Comparison of ENCODE assay signal across 19 cellular contexts in the genomic region with DNA sequence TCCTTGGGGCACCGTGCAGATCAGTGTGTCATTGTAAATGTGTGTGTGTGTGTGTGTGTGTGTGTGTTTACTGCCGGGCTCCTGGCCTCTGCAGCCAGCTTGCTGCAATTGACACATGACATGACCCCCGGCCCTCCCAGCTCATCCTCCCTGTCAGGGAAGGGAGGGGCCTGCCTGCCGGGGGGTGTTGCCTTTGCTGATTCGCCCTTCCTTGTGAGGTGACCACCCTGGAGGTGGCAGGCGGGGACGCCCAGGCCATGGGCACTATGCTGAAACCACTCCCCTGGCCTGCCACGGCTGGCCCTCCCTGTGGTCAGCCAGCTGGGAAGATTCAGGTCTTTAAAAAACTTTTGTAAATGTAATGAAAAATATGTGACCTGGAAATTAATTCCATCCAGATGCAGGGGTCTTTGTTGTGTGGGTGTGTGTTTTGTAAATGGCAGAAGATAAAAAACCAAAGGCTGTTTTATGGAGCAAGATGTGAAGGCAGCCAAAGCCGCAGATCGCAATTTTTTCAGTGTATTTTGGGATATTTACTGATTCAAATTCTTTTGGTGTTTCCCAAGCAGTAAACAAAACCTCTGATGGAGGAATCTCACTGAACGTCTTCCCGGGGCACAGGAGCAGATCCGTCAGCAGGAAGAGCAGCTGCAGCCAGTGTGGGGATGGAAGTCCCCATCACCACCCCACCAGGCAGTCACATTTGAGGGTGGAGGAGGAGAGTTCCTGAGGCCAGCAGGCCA. TPM values are rescaled to one million over a fixed set of nuclear protein-coding genes. Genes with fewer than 3 reads are reported as not detected.
A peak's percentile ranks its signal among the peaks of the same experiment; 100 is the strongest.
DNase-seq lines count a peak whose midpoint lies in the region; ATAC-seq, FAIRE-seq and TF ChIP-seq lines count a peak whose summit lies in the region.
"Had no signal": no experiment of that assay in that cellular context is flagged by ENCODE, and none has a peak within 500 bp of the region (broad histone marks: within the 10 kb centered on the region; RNA-seq: fewer than 3 reads in every experiment).

No MANE protein-coding gene starts in this region.

- ATAC-seq in SK-N-SH treated with all-trans-retinoic acid at 6 μM for 48 hours = no peak
- no peak for ATAC-seq in GM18907 (IDR thresholded peaks at IDR 0.05; ENCODE audit: unreplicated experiment)
- ATAC-seq: gastroesophageal sphincter; stimulated activated naive B cell treated with anti-CD40 and anti-IgM and Interleukin-4, amounts not matched to agents 10 μg/mL and 1 μg/mL and 100 μg/mL, for 72 hours had no signal

- TF ChIP-seq POLR2A in H1 (IDR thresholded peaks at IDR 0.05; ENCODE audit: control extremely low read depth in 1 of 2, low read depth in 2 of 2, low read length in 2 of 2) = no peak

- H4K91ac ChIP-seq in H1 (replicated peaks; ENCODE audit: insufficient read length, low read length) (peak overlapping the region; percentile 87), mesenchymal stem cell (ENCODE audit: low read length) (peak overlapping the region; percentile 70)

- H3K4ac ChIP-seq in H1 (replicated peaks; ENCODE audit: insufficient read length, low read depth, low read length) = peak overlapping the region; percentile 88
- H3K4ac ChIP-seq in mesenchymal stem cell (ENCODE audit: low read depth in 1 of 2, low read length in 2 of 2) = no peak overlapping the region

- H3K27ac ChIP-seq in SK-N-SH (ENCODE audit: low read depth in 2 of 2, low read length in 1 of 2) = no peak overlapping the region
- H3K27ac ChIP-seq in H1 (ENCODE audit: low read depth, low read length) = no peak overlapping the region
- H3K27ac ChIP-seq in mesenchymal stem cell (ENCODE audit: low read length, poor library complexity, severe bottlenecking) = no peak overlapping the region
- H3K27ac ChIP-seq: 22Rv1, gastroesophageal sphincter, tibial nerve had no signal

- H3K36me3 ChIP-seq in SK-N-SH (replicated peaks in 1 of 2; ENCODE audit: control insufficient read depth in 1 of 2, insufficient read depth in 2 of 2, low read length in 1 of 2) = no peaks in the 10 kb centered on the region
- H3K36me3 ChIP-seq in H1 (ENCODE audit: control insufficient read depth in 2 of 4, insufficient read depth in 4 of 4, low read length in 3 of 4) = no peaks in the 10 kb centered on the region
- no peaks in the 10 kb centered on the region for H3K36me3 ChIP-seq in mesenchymal stem cell (ENCODE audit: control insufficient read depth in 1 of 2, insufficient read depth in 2 of 2, low read depth in 1 of 2, low read length in 2 of 2)
- H3K36me3 ChIP-seq: gastroesophageal sphincter, tibial nerve had no signal

- TF ChIP-seq RAD21 in SK-N-SH (IDR thresholded peaks at IDR 0.05; ENCODE audit: low read length) = no peak
- no peak for TF ChIP-seq RAD21 in H1 (IDR thresholded peaks at IDR 0.05 in 1 of 2, conservative IDR thresholded peaks at IDR 0.05 in 1 of 2; ENCODE audit: low read depth in 2 of 2, low read length in 2 of 2)

- H3K23me2 ChIP-seq in H1 (ENCODE audit: low read depth, low read length) = no peaks in the 10 kb centered on the region

- H2BK12ac ChIP-seq in H1 (ENCODE audit: low read depth, low read length) = peak overlapping the region; percentile 97; the same call in 1 of the 2 replicates
- peak overlapping the region in 1 of 2 experiments; percentile 81 for H2BK12ac ChIP-seq in mesenchymal stem cell (ENCODE audit: low read length in 2 of 2)

- no peaks in the 10 kb centered on the region for H3K79me1 ChIP-seq in H1 (ENCODE audit: low read depth, low read length)
- H3K79me1 ChIP-seq in mesenchymal stem cell (replicated peaks; ENCODE audit: low read length, poor library complexity, severe bottlenecking) = no peaks in the 10 kb centered on the region

- H2AK5ac ChIP-seq in H1 (ENCODE audit: low read depth, low read length) (no peak overlapping the region), mesenchymal stem cell (ENCODE audit: low read length, severe bottlenecking) (no peak overlapping the region)

- H3K9me2 ChIP-seq in SK-N-SH = no peaks in the 10 kb centered on the region

- POLR2A ChIA-PET in SK-N-SH (lab: Yijun Ruan, JAX) = no interaction called here
- POLR2A ChIA-PET in H1 (lab: Charles Lee; ENCODE audit: partially characterized antibody) = no interaction called here

- H4K20me1 ChIP-seq in SK-N-SH (ENCODE audit: insufficient read depth) = no peaks in the 10 kb centered on the region
- H4K20me1 ChIP-seq in H1 (replicated peaks in 1 of 2; ENCODE audit: control insufficient read depth in 1 of 2, insufficient read depth in 2 of 2, low read length in 2 of 2) = no peaks in the 10 kb centered on the region

- H2BK120ac ChIP-seq in H1 (replicated peaks; ENCODE audit: low read depth, low read length) (peak overlapping the region; percentile 82), mesenchymal stem cell (ENCODE audit: low read depth, low read length) (no peak overlapping the region)

- no peaks in the 10 kb centered on the region for H3F3A ChIP-seq in SK-N-SH (replicated peaks; ENCODE audit: insufficient read depth)

- H3K18ac ChIP-seq in H1 (ENCODE audit: extremely low read depth, low read length) (peak overlapping the region; percentile 15), mesenchymal stem cell (ENCODE audit: low read depth in 1 of 2, low read length in 2 of 2) (peak overlapping the region; percentile 77 to 89)

- H4K5ac ChIP-seq in H1 (ENCODE audit: insufficient read length, low read depth, low read length) = peak overlapping the region; percentile 44

- CTCF ChIA-PET in SK-N-SH (lab: Yijun Ruan, JAX) (no interaction called here), H1 (lab: Charles Lee; ENCODE audit: partially characterized antibody) (interaction anchor here (0.7 to 2.5 kb wide), 4 partner anchors 41 to 204 kb away, joined by 3 to 5 read pairs (median 3); a partner anchor contains a TSS)

- TF ChIP-seq CTCF in SK-N-SH (IDR thresholded peaks at IDR 0.05) (no peak), H1 (IDR thresholded peaks at IDR 0.05; ENCODE audit: control extremely low read depth in 1 of 3, insufficient read depth in 1 of 3, low read depth in 1 of 3, low read length in 3 of 3) (no peak)

- H3K9ac ChIP-seq in SK-N-SH = no peak overlapping the region
- no peak overlapping the region for H3K9ac ChIP-seq in H1 (replicated peaks in 1 of 4; ENCODE audit: extremely low read depth in 1 of 4, low read depth in 3 of 4, low read length in 3 of 4)
- no peak overlapping the region for H3K9ac ChIP-seq in mesenchymal stem cell (ENCODE audit: low read length)

- H3K56ac ChIP-seq in H1 (replicated peaks; ENCODE audit: insufficient read length, low read depth, low read length) = peak overlapping the region; percentile 27

- H4K8ac ChIP-seq in H1 (ENCODE audit: extremely low read depth, insufficient read depth, low read length) (no peak overlapping the region; the same call in 1 of the 2 replicates), mesenchymal stem cell (ENCODE audit: low read length) (peak overlapping the region; percentile 59)

- no peaks in the 10 kb centered on the region for H3K9me3 ChIP-seq in SK-N-SH
- H3K9me3 ChIP-seq in H1 (ENCODE audit: insufficient read depth in 2 of 2, low read depth in 1 of 2, low read length in 1 of 2) = peaks cover 2 to 3% of the 10 kb centered on the region in 2 experiments; a peak in 1 of 4 replicates
- H3K9me3 ChIP-seq in mesenchymal stem cell (ENCODE audit: control insufficient read depth, low read length) = peaks cover 5% of the 10 kb centered on the region

- H2AFZ ChIP-seq in SK-N-SH (ENCODE audit: low read depth) (no peak overlapping the region), H1 (ENCODE audit: low read length) (no peak overlapping the region), mesenchymal stem cell (ENCODE audit: low read depth, low read length) (peak overlapping the region; percentile 29)

- peak overlapping the region; percentile 40; the same call in 1 of the 2 replicates for H2BK15ac ChIP-seq in H1 (ENCODE audit: low read length)
- H2BK15ac ChIP-seq in mesenchymal stem cell (ENCODE audit: low read depth, poor library complexity, severe bottlenecking) = no peak overlapping the region

- no peak overlapping the region for H3K14ac ChIP-seq in H1 (ENCODE audit: insufficient read length)
- H3K14ac ChIP-seq in mesenchymal stem cell (ENCODE audit: low read length in 2 of 2) = peak overlapping the region in 1 of 2 experiments; percentile 71

- H3K4me2 ChIP-seq in SK-N-SH (no peak overlapping the region), H1 (ENCODE audit: insufficient read depth in 1 of 2, low read depth in 2 of 2, low read length in 2 of 2) (no peak overlapping the region), mesenchymal stem cell (ENCODE audit: low read length, poor library complexity, severe bottlenecking) (no peak overlapping the region)

- DNase-seq in SK-N-SH (peak; percentile 67), H1 (ENCODE audit: low read depth in 1 of 2, low spot score in 2 of 2) (no peak), mesenchymal stem cell (peak; percentile 81), 8988T (no peak)
- no peak for DNase-seq in activated naive CD4-positive, alpha-beta T cell (lab: John Stamatoyannopoulos, UW)
- no peak for DNase-seq in activated CD4-positive, CD25-positive, alpha-beta regulatory T cell (lab: John Stamatoyannopoulos, UW)
- DNase-seq: activated CD4-positive, alpha-beta T cell treated with anti-CD3 and anti-CD28 coated beads, Interleukin-2, amount 10 ng/mL, durations not matched to agents 7 days and 5 days; aorta; CD4-positive, alpha-beta T cell; DMS79; NCI-H526 treated with DMSO at 0.1 percent for 48 hours; stimulated activated naive B cell treated with anti-CD40 and anti-IgM and Interleukin-4, amounts not matched to agents 10 μg/mL and 1 μg/mL and 100 μg/mL, for 72 hours had no signal

- FAIRE-seq in H1 (lab: Jason Lieb, UNC) = no peak

- no peak for TF ChIP-seq EP300 in SK-N-SH (IDR thresholded peaks at IDR 0.05; ENCODE audit: borderline replicate concordance in 1 of 2, low read depth in 1 of 2, low read length in 1 of 2)
- TF ChIP-seq EP300 in H1 (IDR thresholded peaks at IDR 0.05; ENCODE audit: borderline replicate concordance in 1 of 2, low read depth in 2 of 2, low read length in 2 of 2) = no peak

- H3K4me3 ChIP-seq in SK-N-SH (ENCODE audit: low read depth in 2 of 2, low read length in 1 of 2) (no peak overlapping the region), H1 (ENCODE audit: extremely low read depth in 1 of 4, insufficient read depth in 2 of 4, low read depth in 3 of 4, low read length in 4 of 4) (no peak overlapping the region), mesenchymal stem cell (ENCODE audit: insufficient read depth in 1 of 2, low read depth in 1 of 2, low read length in 2 of 2) (no peak overlapping the region)
- H3K4me3 ChIP-seq: gastroesophageal sphincter, lung, tibial nerve had no signal

- H3K79me2 ChIP-seq in SK-N-SH (ENCODE audit: insufficient read depth) (no peaks in the 10 kb centered on the region), H1 (ENCODE audit: control insufficient read depth in 1 of 2, insufficient read depth in 2 of 2, low read length in 2 of 2) (no peaks in the 10 kb centered on the region)

- H2BK5ac ChIP-seq in H1 (ENCODE audit: low read depth, low read length) (peak overlapping the region; percentile 91), mesenchymal stem cell (ENCODE audit: low read depth, low read length, poor library complexity, severe bottlenecking) (no peak overlapping the region)

- peak overlapping the region; percentile 75; the same call in 1 of the 2 replicates for H2BK20ac ChIP-seq in H1 (ENCODE audit: low read length)

- 76% methylated on average over 8 of the region's 13 CpGs for whole genome bisulfite sequencing in SK-N-SH (ENCODE audit: low lambda C conversion rate)
- WGBS in H1 (ENCODE audit: extremely low coverage in 1 of 2, insufficient coverage in 1 of 2, insufficient read length in 1 of 2, insufficient replicate concordance in 2 of 2, low coverage in 1 of 2, low lambda C conversion rate in 2 of 2, missing lambda C conversion rate in 1 of 2), 2 experiments = 70% methylated on average over 11 of the region's 13 CpGs; no CpG with 5 or more reads in 1 of the 2 experiments
- WGBS in mesenchymal stem cell = 31% methylated on average over 11 of the region's 13 CpGs

- H3K27me3 ChIP-seq in SK-N-SH (ENCODE audit: insufficient read depth) = no peaks in the 10 kb centered on the region
- no peaks in the 10 kb centered on the region; a peak in 1 of 7 replicates for H3K27me3 ChIP-seq in H1 (replicated peaks in 1 of 4; ENCODE audit: control insufficient read depth in 3 of 4, extremely low read depth in 1 of 4, insufficient read depth in 3 of 4, low read length in 3 of 4)
- H3K27me3 ChIP-seq in mesenchymal stem cell (ENCODE audit: control insufficient read depth in 1 of 2, insufficient read depth in 1 of 2, low read length in 2 of 2) = peaks cover 2 to 26% of the 10 kb centered on the region in 2 experiments
- H3K27me3 ChIP-seq: tibial nerve had no signal

- no peaks in the 10 kb centered on the region; a peak in 1 of 4 replicates for H3K4me1 ChIP-seq in SK-N-SH (ENCODE audit: control insufficient read depth in 1 of 2, insufficient read depth in 2 of 2, low read depth in 1 of 2, low read length in 1 of 2)
- peaks cover 2 to 20% (median 10%) of the 10 kb centered on the region in 4 experiments for H3K4me1 ChIP-seq in H1 (replicated peaks in 1 of 4; ENCODE audit: control insufficient read depth in 3 of 4, insufficient read depth in 4 of 4, low read length in 3 of 4)
- peaks cover 10% of the 10 kb centered on the region for H3K4me1 ChIP-seq in mesenchymal stem cell (ENCODE audit: control insufficient read depth, insufficient read depth, low read depth, low read length)
- H3K4me1 ChIP-seq: gastroesophageal sphincter had no signal

- H3K23ac ChIP-seq in H1 (ENCODE audit: insufficient read length) (no peak overlapping the region), mesenchymal stem cell (ENCODE audit: low read length in 2 of 2) (no peak overlapping the region)

RNA-seq across cellular contexts. Expression of a gene that starts 23.2 kb away (rescaled TPM):
- polyA plus RNA-seq in SK-N-SH (2012; rRNA removed) (0.10 and 0.11 TPM in 2 replicates), H1 (2011; rRNA removed) (2.4 and 3.7 TPM in 2 replicates)
- 0.06 and 0.08 TPM in 2 replicates for polyA plus RNA-seq in SK-N-SH (2012; cell fraction: cytosol; rRNA removed)
- 0.06 and 0.10 TPM in 2 replicates for polyA plus RNA-seq in SK-N-SH (2012; cell fraction: nucleus; rRNA removed)
- total RNA-seq in H1 (2021; fragmentation: NEBNext Ultra II Directional; extraction: Animal tissue kit (Norgen Biotek cat#: 25700)) = 5.4 and 5.8 TPM in 2 replicates
- polyA plus RNA-seq in H1 (2011; cell fraction: cytosol; rRNA removed) = 2.7 TPM
- polyA plus RNA-seq in H1 (2011; cell fraction: nucleus; rRNA removed) = 3.0 TPM
- polyA plus RNA-seq in H1 (2012, experiment 1 of 2) = 4.3 to 5.6 TPM (median 5.0 TPM) in 4 replicates
- 3.5 TPM for polyA plus RNA-seq in H1 (2012, experiment 2 of 2)
- 2.3 TPM for polyA plus RNA-seq in H1 (2013, experiment 1 of 2)
- 2.5 TPM for polyA plus RNA-seq in H1 (2013, experiment 2 of 2)
- polyA minus RNA-seq in H1 (2011; rRNA and poly(A)+ RNA removed) = 7.7 and 11.4 TPM in 2 replicates
- 2.6 TPM for polyA minus RNA-seq in H1 (2011; cell fraction: cytosol; rRNA and poly(A)+ RNA removed)
- 2.2 TPM for polyA minus RNA-seq in H1 (2011; cell fraction: nucleus; rRNA and poly(A)+ RNA removed)
- polyA plus RNA-seq in mesenchymal stem cell (2013, experiment 1 of 2) = 1.9 TPM
- polyA plus RNA-seq in mesenchymal stem cell (2013, experiment 2 of 2) = 1.9 TPM
- total RNA-seq: activated CD4-positive, alpha-beta T cell treated with anti-CD3 and anti-CD28 coated beads, Interleukin-2, amount 10 ng/mL, durations not matched to agents 7 days and 5 days; CD4-positive, alpha-beta T cell; OCI-LY7 had no signal

Comparison
In these comparisons a context has a peak if more than half of its experiments do, and no peak if none do; other contexts are left out.
1. DNase-seq: peak in SK-N-SH (single experiment) and mesenchymal stem cell (single experiment); none in H1 (0 of 2), activated naive CD4-positive, alpha-beta T cell (0 of 4), activated CD4-positive, CD25-positive, alpha-beta regulatory T cell (0 of 4) and 8988T (single experiment).